ENCODE assay signal across 8 cellular contexts in genomic region chr22:41946360-41947180, GRCh38. TPM values are rescaled to one million over a fixed set of nuclear protein-coding genes. Genes with fewer than 3 reads are reported as not detected.
DNase-seq lines count a peak whose midpoint lies in the region; ATAC-seq and TF ChIP-seq lines count a peak whose summit lies in the region.

CENPM (minus strand) TSS chr22:41947152; CDS start chr22:41947076, 76 bp downstream.

- under 1% methylated on average over 63 of the region's 63 CpGs for WGBS in right cardiac atrium
- WGBS in psoas muscle, 3 donors, result 0 to 1% (median 0%) methylated on average over 58 to 63 of the region's 63 CpGs

- ATAC-seq in GM18505 (IDR thresholded peaks at IDR 0.05; ENCODE audit: unreplicated experiment) (peak; percentile 67), HG02943 (IDR thresholded peaks at IDR 0.05; ENCODE audit: low read depth, unreplicated experiment) (peak; percentile 73), right cardiac atrium (peak; percentile 98), psoas muscle (peak; percentile 96 to 98 (median 96))

- intact Hi-C loops in ascending aorta (cut with DNase I), result loop anchor here (2.0 to 5.0 kb wide), 3 partner anchors 114 to 258 kb away; partner anchors contain the start of genes NAGA, PHETA2, SNU13 and SREBF2
- intact Hi-C loops in right cardiac atrium (cut with DNase I), result no loop called here
- intact Hi-C loops in psoas muscle (cut with DNase I), result no loop called here
- intact Hi-C loops in uterus (cut with DNase I; ENCODE audit: low total_unique reads), result loop anchor here (10.0 kb wide), 1 partner anchor 122 kb away; no protein-coding TSS in a partner anchor

- TF ChIP-seq CTCF in ascending aorta (IDR thresholded peaks at IDR 0.05) (peak in 2 of 3 experiments; percentile 17 to 27), psoas muscle (IDR thresholded peaks at IDR 0.05) (no peak), uterus (IDR thresholded peaks at IDR 0.05) (peak in 2 of 4 experiments; percentile 5 to 32)

- peaks cover 40% of the 10 kb centered on the region for H3K4me1 Mint-ChIP-seq in T-helper 2 cell treated with Interferon-gamma antibody and Interleukin-4, amounts not matched to agents 5 μg/mL and 100 μg/mL, for 36 hours (ENCODE audit: low read depth)

- H3K4me3 ChIP-seq in ascending aorta (peak within 1 kb of the TSS; percentile 64 to 75), right cardiac atrium (ENCODE audit: low read length) (peak within 1 kb of the TSS; percentile 53), psoas muscle (peak within 1 kb of the TSS; percentile 82), uterus (peak within 1 kb of the TSS; percentile 56 to 60)

- H3K27ac ChIP-seq in ascending aorta (no peak within 1 kb of the TSS), right cardiac atrium (ENCODE audit: low read length) (no peak within 1 kb of the TSS), psoas muscle (peak within 1 kb of the TSS; percentile 70), uterus (peak within 1 kb of the TSS; percentile 44 to 56)

- H3K27me3 Mint-ChIP-seq in T-helper 2 cell treated with Interferon-gamma antibody and Interleukin-4, amounts not matched to agents 5 μg/mL and 100 μg/mL, for 36 hours (ENCODE audit: low read depth), result no peaks in the 10 kb centered on the region

- peak within 1 kb of the TSS; percentile 97 for H3K4me3 Mint-ChIP-seq in T-helper 2 cell treated with Interferon-gamma antibody and Interleukin-4, amounts not matched to agents 5 μg/mL and 100 μg/mL, for 36 hours

- H3K4me1 ChIP-seq in ascending aorta, result peaks cover 0 to 8% of the 10 kb centered on the region in 2 donors
- no peaks in the 10 kb centered on the region for H3K4me1 ChIP-seq in right cardiac atrium (ENCODE audit: control insufficient read depth, insufficient read depth, low read length)
- H3K4me1 ChIP-seq in psoas muscle, result peaks cover 8% of the 10 kb centered on the region
- peaks cover 0 to 6% of the 10 kb centered on the region in 2 donors for H3K4me1 ChIP-seq in uterus

- H3K9me3 Mint-ChIP-seq in T-helper 2 cell treated with Interferon-gamma antibody and Interleukin-4, amounts not matched to agents 5 μg/mL and 100 μg/mL, for 36 hours, result no peaks in the 10 kb centered on the region

- peak within 1 kb of the TSS; percentile 93 for H3K27ac Mint-ChIP-seq in T-helper 2 cell treated with Interferon-gamma antibody and Interleukin-4, amounts not matched to agents 5 μg/mL and 100 μg/mL, for 36 hours

- no peaks in the 10 kb centered on the region for H3K9me3 ChIP-seq in ascending aorta
- no peaks in the 10 kb centered on the region for H3K9me3 ChIP-seq in right cardiac atrium (ENCODE audit: control insufficient read depth, low read length)
- H3K9me3 ChIP-seq in psoas muscle, result no peaks in the 10 kb centered on the region
- no peaks in the 10 kb centered on the region for H3K9me3 ChIP-seq in uterus

- H3K27me3 ChIP-seq in ascending aorta, result no peaks in the 10 kb centered on the region
- H3K27me3 ChIP-seq in right cardiac atrium (ENCODE audit: control insufficient read depth, insufficient read depth), result no peaks in the 10 kb centered on the region
- H3K27me3 ChIP-seq in psoas muscle (ENCODE audit: insufficient read depth in 3 of 3, low read length in 2 of 3), result no peaks in the 10 kb centered on the region
- H3K27me3 ChIP-seq in uterus, result no peaks in the 10 kb centered on the region

- peaks cover 38% of the 10 kb centered on the region for H3K36me3 Mint-ChIP-seq in T-helper 2 cell treated with Interferon-gamma antibody and Interleukin-4, amounts not matched to agents 5 μg/mL and 100 μg/mL, for 36 hours (ENCODE audit: low read depth)

- DNase-seq in NCI-H187 treated with DMSO at 0.1 percent for 48 hours (lab: John Stamatoyannopoulos, UW) (peak; percentile 74), ascending aorta (ENCODE audit: low spot score in 2 of 2) (peak; percentile 70 to 93), right cardiac atrium (peak; percentile 91 to 97 (median 96)), psoas muscle (peak; percentile 91 to 94), uterus (peak; percentile 87 to 91)
- DNase-seq in T-helper 2 cell treated with Interferon-gamma antibody and Interleukin-4, amounts not matched to agents 5 μg/mL and 100 μg/mL, for 36 hours (ENCODE audit: low spot score), result peak; percentile 97

- H3K36me3 ChIP-seq in ascending aorta, result no peaks in the 10 kb centered on the region
- no peaks in the 10 kb centered on the region for H3K36me3 ChIP-seq in psoas muscle (ENCODE audit: insufficient read depth in 1 of 2, low read depth in 1 of 2)
- no peaks in the 10 kb centered on the region for H3K36me3 ChIP-seq in uterus

- TF ChIP-seq POLR2A in GM18505 (IDR thresholded peaks at IDR 0.05; ENCODE audit: borderline replicate concordance, extremely low read depth, insufficient read depth, insufficient read length) (peak; percentile 61), uterus (IDR thresholded peaks at IDR 0.05) (no peak)

RNA-seq across cellular contexts. Expression of gene CENPM, which starts in this region (rescaled TPM):
- total RNA-seq in ascending aorta (not detected), right cardiac atrium (1 to 10 TPM in 2 of 4 donors, not detected in 2; 1.4 to 1.8 TPM), psoas muscle (1 to 10 TPM in 2 of 4 donors, under 1 TPM in 1, not detected in 1; 0.59 to 2.3 (median 1.5) TPM), uterus (10 to 100 TPM in 1 of 4 donors, not detected in 3; 12.7 TPM)
- polyA plus RNA-seq in right cardiac atrium (0.23 TPM), psoas muscle (1 to 10 TPM in 2 of 3 donors, under 1 TPM in 1; 0.52 to 1.2 (median 1.1) TPM)

Comparison
In these comparisons a context has a peak if more than half of its experiments do, and no peak if none do; other contexts are left out.
1. Peak in DNase-seq and H3K4me3 ChIP-seq in ascending aorta; RNA of the gene not detected or under 1 TPM.
2. H3K27ac ChIP-seq: peak in psoas muscle (single experiment) and uterus (2 of 2); none in ascending aorta (0 of 2) and right cardiac atrium (single experiment).
3. intact Hi-C loops: an anchor here in ascending aorta (2.0 to 5.0 kb wide) and uterus (10.0 kb wide); none called in right cardiac atrium and psoas muscle.
4. Peak in every context shown above with its lines, with median percentiles within 50 percentile points of each other: ATAC-seq, DNase-seq and H3K4me3 ChIP-seq.